20 cellular contexts compared by ENCODE assay signal in genomic region chr4:67680568-67681222, GRCh38. TPM values are rescaled to one million over a fixed set of nuclear protein-coding genes. Genes with fewer than 3 reads are reported as not detected.
DNase-seq lines count a peak whose midpoint lies in the region; ATAC-seq, FAIRE-seq and TF ChIP-seq lines count a peak whose summit lies in the region.
"Had no signal": no experiment of that assay in that cellular context is flagged by ENCODE, and none has a peak within 500 bp of the region (broad histone marks: within the 10 kb centered on the region; RNA-seq: fewer than 3 reads in every experiment).

No MANE protein-coding gene starts in this region.

- ATAC-seq in HepG2 (peak; percentile 62), gastrocnemius medialis (no peak), GM21786 (IDR thresholded peaks at IDR 0.05; ENCODE audit: unreplicated experiment) (no peak), SK-N-SH treated with all-trans-retinoic acid at 6 μM for 48 hours (no peak)
- ATAC-seq: stimulated activated memory B cell treated with anti-CD40 and anti-IgM and Interleukin-4, amounts not matched to agents 10 μg/mL and 1 μg/mL and 100 μg/mL, for 72 hours had no signal

- TF ChIP-seq CTCF in AG10803 (conservative IDR thresholded peaks at IDR 0.05; ENCODE audit: low read length) (no peak), HFFc6 (IDR thresholded peaks at IDR 0.05) (no peak), bronchial epithelial cell (IDR thresholded peaks at IDR 0.05; ENCODE audit: insufficient read depth, low read length, severe bottlenecking) (no peak), HepG2 (CRISPR knock-in tag; IDR thresholded peaks at IDR 0.05) (no peak), gastrocnemius medialis (IDR thresholded peaks at IDR 0.05 in 4 of 5, conservative IDR thresholded peaks at IDR 0.05 in 1 of 5) (no peak)

- no peaks in the 10 kb centered on the region for H3K27me3 Mint-ChIP-seq in HFFc6 (ENCODE audit: insufficient read depth)
- H3K27me3 Mint-ChIP-seq: stimulated activated memory B cell treated with anti-CD40 and anti-IgM and Interleukin-4, amounts not matched to agents 10 μg/mL and 1 μg/mL and 100 μg/mL, for 72 hours had no signal

- H3K27ac ChIP-seq in HepG2 (ENCODE audit: extremely low read length, insufficient read depth, low read length) = peak overlapping the region; percentile 35
- no peak overlapping the region for H3K27ac ChIP-seq in gastrocnemius medialis
- H3K27ac ChIP-seq: BLaER1 treated with 17β-estradiol and CSF1 and Interleukin-3, amounts not matched to agents 10 nM and 100 nM; colonic mucosa; esophagus muscularis mucosa; KMS-11; Peyer's patch; vagina had no signal

- no peak overlapping the region for H3K9ac ChIP-seq in HepG2 (ENCODE audit: insufficient read depth, low read depth, low read length)
- H3K9ac ChIP-seq: BLaER1 treated with 17β-estradiol and CSF1 and Interleukin-3, amounts not matched to agents 10 nM and 100 nM; KMS-11 had no signal

- POLR2A ChIA-PET in HepG2 (lab: Yijun Ruan, JAX) = no interaction called here

- intact Hi-C loops in HepG2 (cut with micrococcal nuclease; ENCODE audit: unreplicated experiment) (loop anchor here (5.0 kb wide), 1 partner anchor 133 kb away; the partner anchor contains the start of gene CENPC), gastrocnemius medialis (cut with DNase I; ENCODE audit: low total_unique reads) (no loop called here)

- no peaks in the 10 kb centered on the region for H4K20me1 ChIP-seq in HepG2 (ENCODE audit: insufficient read depth, low read length)

- H3K9me3 ChIP-seq in HepG2 (ENCODE audit: low read length) (no peaks in the 10 kb centered on the region), gastrocnemius medialis (no peaks in the 10 kb centered on the region)
- H3K9me3 ChIP-seq: colonic mucosa, esophagus muscularis mucosa, Peyer's patch, vagina had no signal

- H3K4me2 ChIP-seq in HepG2 (ENCODE audit: low read depth, low read length) = peak overlapping the region; percentile 14; the same call in 1 of the 2 replicates
- H3K4me2 ChIP-seq: BLaER1 treated with 17β-estradiol and CSF1 and Interleukin-3, amounts not matched to agents 10 nM and 100 nM; KMS-11 had no signal

- H3K36me3 ChIP-seq in bronchial epithelial cell (ENCODE audit: control insufficient read depth, insufficient read depth, low read length) (peaks cover 2% of the 10 kb centered on the region), HepG2 (replicated peaks in 1 of 2; ENCODE audit: control insufficient read depth in 1 of 2, insufficient read depth in 2 of 2, low read length in 2 of 2) (peaks cover 2 to 47% of the 10 kb centered on the region in 2 experiments), gastrocnemius medialis (peaks cover 0 to 44% of the 10 kb centered on the region in 2 donors)
- H3K36me3 ChIP-seq: colonic mucosa had no signal

- no peak for TF ChIP-seq RAD21 in HepG2 (CRISPR knock-in tag; IDR thresholded peaks at IDR 0.05)

- TF ChIP-seq POLR2A in HepG2 (IDR thresholded peaks at IDR 0.05; ENCODE audit: insufficient read depth in 1 of 2, low read depth in 2 of 2, low read length in 2 of 2) (no peak), gastrocnemius medialis (IDR thresholded peaks at IDR 0.05) (no peak)

- CTCF ChIA-PET in HepG2 (lab: Yijun Ruan, JAX; ENCODE audit: low intra/inter-chr PET ratio, low total read pairs) = no interaction called here

- H3K4me3 ChIP-seq in AG10803 (ENCODE audit: low read length) (no peak overlapping the region), bronchial epithelial cell (ENCODE audit: low read depth, low read length) (no peak overlapping the region), HepG2 (replicated peaks in 1 of 3; ENCODE audit: insufficient read depth in 1 of 3, low read depth in 2 of 3, low read length in 3 of 3) (no peak overlapping the region), gastrocnemius medialis (no peak overlapping the region)
- H3K4me3 ChIP-seq: BLaER1 treated with 17β-estradiol and CSF1 and Interleukin-3, amounts not matched to agents 10 nM and 100 nM; colonic mucosa; esophagus muscularis mucosa; Peyer's patch; vagina had no signal

- H3K4me1 ChIP-seq in HepG2 (ENCODE audit: insufficient read depth, low read length) = peaks cover 18% of the 10 kb centered on the region
- H3K4me1 ChIP-seq in gastrocnemius medialis = no peaks in the 10 kb centered on the region
- H3K4me1 ChIP-seq: colonic mucosa, esophagus muscularis mucosa, Peyer's patch, vagina had no signal

- no peak for TF ChIP-seq EP300 in HepG2 (IDR thresholded peaks at IDR 0.05; ENCODE audit: low read depth in 2 of 2, low read length in 2 of 2)
- no peak for TF ChIP-seq EP300 in HepG2 (CRISPR knock-in tag; IDR thresholded peaks at IDR 0.05; ENCODE audit: borderline replicate concordance)

- DNase-seq in AG10803 (ENCODE audit: low read depth) = peak; percentile 45
- peak; percentile 64 for DNase-seq in HFFc6
- DNase-seq in bronchial epithelial cell (ENCODE audit: low read depth) = peak; percentile 85
- peak; percentile 23 for DNase-seq in HepG2 (ENCODE audit: low spot score)
- DNase-seq in gastrocnemius medialis = no peak
- no peak for DNase-seq in NCI-H1694 treated with DMSO at 0.1 percent for 48 hours (lab: John Stamatoyannopoulos, UW)
- DNase-seq: activated CD4-positive, alpha-beta T cell treated with anti-CD3 and anti-CD28 coated beads, Interleukin-2, amount 50 U/mL, for 4 hours; colonic mucosa; NCI-H1436 treated with DMSO at 0.1 percent for 48 hours; NCI-H524 treated with DMSO at 0.1 percent for 48 hours; Peyer's patch; stimulated activated CD4-positive, alpha-beta T cell treated with anti-CD3 and anti-CD28 coated beads, Interleukin-4, amount 100 ng/mL, for 1 hour had no signal

- H2AFZ ChIP-seq in HepG2 (ENCODE audit: low read length) = no peak overlapping the region

- H3K9me3 Mint-ChIP-seq in HFFc6 = no peaks in the 10 kb centered on the region; the same call in 1 of the 2 replicates
- H3K9me3 Mint-ChIP-seq: stimulated activated memory B cell treated with anti-CD40 and anti-IgM and Interleukin-4, amounts not matched to agents 10 μg/mL and 1 μg/mL and 100 μg/mL, for 72 hours had no signal

- no peaks in the 10 kb centered on the region for H3K79me2 ChIP-seq in HepG2 (ENCODE audit: insufficient read depth, low read length)

- in situ Hi-C loops in HepG2 (cut with HindIII; ENCODE audit: extremely low pct_ligation_motif_present, low pct_unique_long_range_greater_than_20kb) (no loop called here), gastrocnemius medialis (cut with MboI; ENCODE audit: low sequenced_read_pairs in 4 of 4) (no loop called here)

- peaks cover 37% of the 10 kb centered on the region for H3K36me3 Mint-ChIP-seq in HFFc6 (ENCODE audit: low read depth)

- BruUV-seq in HepG2 (replicated peaks; lab: Mats Ljungman, UMichigan) = no TSS peak

- peaks cover 41% of the 10 kb centered on the region for H3K4me1 Mint-ChIP-seq in HFFc6 (ENCODE audit: low read depth)
- H3K4me1 Mint-ChIP-seq: mesothelial cell of epicardium; stimulated activated memory B cell treated with anti-CD40 and anti-IgM and Interleukin-4, amounts not matched to agents 10 μg/mL and 1 μg/mL and 100 μg/mL, for 72 hours had no signal

- H3K27me3 ChIP-seq in bronchial epithelial cell (ENCODE audit: control insufficient read depth, insufficient read depth, low read length) (no peaks in the 10 kb centered on the region), HepG2 (ENCODE audit: control insufficient read depth in 1 of 2, insufficient read depth in 2 of 2, low read length in 2 of 2) (no peaks in the 10 kb centered on the region), gastrocnemius medialis (no peaks in the 10 kb centered on the region)
- H3K27me3 ChIP-seq: BLaER1 treated with 17β-estradiol and CSF1 and Interleukin-3, amounts not matched to agents 10 nM and 100 nM; colonic mucosa; esophagus muscularis mucosa; Peyer's patch; vagina had no signal

- H3K4me3 Mint-ChIP-seq in HFFc6 = no peak overlapping the region
- H3K4me3 Mint-ChIP-seq: mesothelial cell of epicardium; stimulated activated memory B cell treated with anti-CD40 and anti-IgM and Interleukin-4, amounts not matched to agents 10 μg/mL and 1 μg/mL and 100 μg/mL, for 72 hours had no signal

- H3K27ac Mint-ChIP-seq in HFFc6 = peak overlapping the region; percentile 86
- H3K27ac Mint-ChIP-seq: mesothelial cell of epicardium; stimulated activated memory B cell treated with anti-CD40 and anti-IgM and Interleukin-4, amounts not matched to agents 10 μg/mL and 1 μg/mL and 100 μg/mL, for 72 hours had no signal

- 68% methylated on average over 2 of the region's 2 CpGs for WGBS in HepG2 (ENCODE audit: low lambda C conversion rate)

- FAIRE-seq in bronchial epithelial cell (lab: Jason Lieb, UNC) (peak; percentile 89), HepG2 (lab: Jason Lieb, UNC) (no peak)

TF ChIP-seq in HepG2, 621 proteins besides CTCF, POLR2A, EP300 and RAD21 (continues in another document):
- TF ChIP-seq FOXA1 (IDR thresholded peaks at IDR 0.05) = no peak
- peak; percentile 80 for TF ChIP-seq FOXA1 (CRISPR knock-in tag; IDR thresholded peaks at IDR 0.05)

TF ChIP-seq in SK-N-SH treated with all-trans-retinoic acid at 6 μM for 48 hours, 23 proteins besides CTCF, POLR2A, EP300 and RAD21 (continues in another document):
- no peak for TF ChIP-seq ZNF8 (CRISPR knock-in tag; IDR thresholded peaks at IDR 0.05)

RNA-seq across cellular contexts. Expression of gene UBA6, which starts 20.3 kb away (rescaled TPM):
- 100 to 1,000 TPM in 2 of 6 experiments, 10 to 100 TPM in 4; 84.7 to 137 (median 94.7) TPM for total RNA-seq in HFFc6 (2021; fragmentation: NEBNext Ultra II Directional; extraction: Animal tissue kit (Norgen Biotek cat#: 25700))
- 92.9 and 145 TPM in 2 replicates for total RNA-seq in bronchial epithelial cell
- 75.4 and 153 TPM in 2 replicates for total RNA-seq in HepG2 (2016; rRNA removed; fragmentation: Illumina TruSeq; extraction: Trizol)
- 4.5 TPM in 2 replicates for total RNA-seq in HepG2 (2016; cell fraction: cytosol; rRNA removed; fragmentation: Illumina TruSeq; extraction: Trizol; ENCODE audit: low read depth)
- total RNA-seq in HepG2 (2016; cell fraction: insoluble cytoplasmic fraction; rRNA removed; fragmentation: Illumina TruSeq; extraction: Trizol) = 73.9 and 131 TPM in 2 replicates
- total RNA-seq in HepG2 (2016; cell fraction: membrane; rRNA removed; fragmentation: Illumina TruSeq; extraction: Trizol) = 12.0 and 16.0 TPM in 2 replicates
- 65.0 and 67.0 TPM in 2 replicates for total RNA-seq in HepG2 (2016; cell fraction: nucleus; rRNA removed; fragmentation: Illumina TruSeq; extraction: Trizol)
- 25.6 and 33.3 TPM in 2 replicates for polyA plus RNA-seq in HepG2 (2011; rRNA removed)
- polyA plus RNA-seq in HepG2 (2011; cell fraction: cytosol; rRNA removed) = 21.1 and 24.7 TPM in 2 replicates
- polyA plus RNA-seq in HepG2 (2011; cell fraction: nucleus; rRNA removed) = 53.3 and 61.9 TPM in 2 replicates
- 21.2 and 31.8 TPM in 2 replicates for polyA plus RNA-seq in HepG2 (2012)
- 0.36 and 0.42 TPM in 2 replicates for polyA plus RNA-seq in HepG2 (2016; cell fraction: cytosol; fragmentation: Illumina TruSeq; extraction: Trizol; ENCODE audit: low read depth)
- polyA plus RNA-seq in HepG2 (2016; cell fraction: insoluble cytoplasmic fraction; fragmentation: Illumina TruSeq; extraction: Trizol; ENCODE audit: low read depth) = 30.7 and 31.3 TPM in 2 replicates
- 1.7 and 1.8 TPM in 2 replicates for polyA plus RNA-seq in HepG2 (2016; cell fraction: membrane; fragmentation: Illumina TruSeq; extraction: Trizol; ENCODE audit: low read depth)
- polyA plus RNA-seq in HepG2 (2016; cell fraction: nucleus; fragmentation: Illumina TruSeq; extraction: Trizol; ENCODE audit: insufficient read depth, low read depth) = 40.8 and 51.8 TPM in 2 replicates
- 23.8 and 28.1 TPM in 2 replicates for polyA minus RNA-seq in HepG2 (2011; rRNA and poly(A)+ RNA removed; ENCODE audit: low replicate concordance)
- polyA minus RNA-seq in HepG2 (2011; cell fraction: cytosol; rRNA and poly(A)+ RNA removed) = 87.0 and 107 TPM in 2 replicates
- polyA minus RNA-seq in HepG2 (2011; cell fraction: nucleus; rRNA and poly(A)+ RNA removed) = 150 and 178 TPM in 2 replicates
- 100 to 1,000 TPM in 1 of 4 donors, 10 to 100 TPM in 3; 38.9 to 103 (median 46.3) TPM for total RNA-seq in gastrocnemius medialis

Comparison
In these comparisons a context has a peak if more than half of its experiments do, and no peak if none do; other contexts are left out.
1. DNase-seq: peak in AG10803 (single experiment), HFFc6 (single experiment), bronchial epithelial cell (single experiment) and HepG2 (single experiment); none in gastrocnemius medialis (0 of 2) and NCI-H1694 treated with DMSO at 0.1 percent for 48 hours (single experiment).